In the genomic region with DNA sequence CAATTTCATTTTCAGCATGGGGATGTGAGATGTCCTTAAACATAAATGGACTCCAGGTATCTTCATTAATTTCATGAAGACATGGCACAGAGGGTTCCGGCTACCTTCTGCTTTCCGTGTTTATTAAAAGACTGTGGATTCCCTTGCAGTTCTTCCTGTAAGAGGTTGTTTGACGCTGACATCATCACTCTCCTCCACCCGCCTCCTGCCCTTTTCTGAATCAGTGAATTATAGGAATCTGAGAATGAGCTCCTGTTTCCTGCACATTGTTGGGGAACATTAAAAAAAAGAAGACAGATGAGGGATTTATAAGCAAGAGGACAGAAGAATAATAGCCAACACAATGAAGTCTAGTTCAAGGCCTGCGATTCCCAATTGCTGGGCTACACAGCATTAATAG, we compare ENCODE assay signal across 14 cellular contexts.
DNase-seq lines count a peak whose midpoint lies in the region; FAIRE-seq and TF ChIP-seq lines count a peak whose summit lies in the region.
"Had no signal": no experiment of that assay in that cellular context is flagged by ENCODE, and none has a peak within 500 bp of the region (broad histone marks: within the 10 kb centered on the region; RNA-seq: fewer than 3 reads in every experiment).

No MANE protein-coding gene starts in this region.

- peak overlapping the region; percentile 89 for H3K27ac ChIP-seq in skeletal muscle tissue (ENCODE audit: low read depth, low read length)
- no peak overlapping the region for H3K27ac ChIP-seq in prostate gland
- H3K27ac ChIP-seq: KMS-11 had no signal

- no peak for FAIRE-seq in bronchial epithelial cell (lab: Jason Lieb, UNC)
- FAIRE-seq: GM19239 had no signal

- H3K27me3 ChIP-seq in bronchial epithelial cell (ENCODE audit: control insufficient read depth, insufficient read depth, low read length) (no peaks in the 10 kb centered on the region), kidney epithelial cell (ENCODE audit: control insufficient read depth, insufficient read depth, low read length) (no peaks in the 10 kb centered on the region), skeletal muscle tissue (ENCODE audit: control insufficient read depth in 3 of 3, insufficient read depth in 3 of 3, low read length in 3 of 3) (no peaks in the 10 kb centered on the region), prostate gland (replicated peaks; ENCODE audit: insufficient read depth) (no peaks in the 10 kb centered on the region)

- H3K9me3 ChIP-seq in skeletal muscle tissue (ENCODE audit: control insufficient read depth in 3 of 3, low read length in 3 of 3) (no peaks in the 10 kb centered on the region), prostate gland (no peaks in the 10 kb centered on the region)
- H3K9me3 ChIP-seq: HAP-1 had no signal

- 59% methylated on average over 5 of the region's 5 CpGs for WGBS in prostate gland

- H3K36me3 ChIP-seq in bronchial epithelial cell (ENCODE audit: control insufficient read depth, insufficient read depth, low read length) (no peaks in the 10 kb centered on the region), kidney epithelial cell (ENCODE audit: control insufficient read depth, insufficient read depth, low read length) (no peaks in the 10 kb centered on the region), skeletal muscle tissue (ENCODE audit: control insufficient read depth in 3 of 3, insufficient read depth in 3 of 3, low read length in 3 of 3) (no peaks in the 10 kb centered on the region), prostate gland (no peaks in the 10 kb centered on the region)
- H3K36me3 ChIP-seq: HAP-1 had no signal

- intact Hi-C loops in prostate gland (cut with DNase I), result no loop called here

- H3K9ac ChIP-seq in skeletal muscle tissue (ENCODE audit: low read depth in 1 of 3, low read length in 3 of 3), result no peak overlapping the region
- H3K9ac ChIP-seq: KMS-11 had no signal

- POLR2A ChIA-PET in GM10248 (lab: Yijun Ruan, JAX), result no interaction called here

- H3K4me3 ChIP-seq in bronchial epithelial cell (ENCODE audit: low read depth, low read length), result no peak overlapping the region
- no peak overlapping the region for H3K4me3 ChIP-seq in kidney epithelial cell (ENCODE audit: low read depth, low read length)
- H3K4me3 ChIP-seq in skeletal muscle tissue (ENCODE audit: low read length in 3 of 3), result no peak overlapping the region
- H3K4me3 ChIP-seq in prostate gland, result no peak overlapping the region
- H3K4me3 ChIP-seq: HAP-1 had no signal

- TF ChIP-seq POLR2A in prostate gland (IDR thresholded peaks at IDR 0.05), result no peak

- DNase-seq in HK-2 (ENCODE audit: unreplicated experiment), result peak; percentile 48
- DNase-seq in bronchial epithelial cell (ENCODE audit: low read depth), result peak; percentile 27
- peak; percentile 73 for DNase-seq in kidney epithelial cell (ENCODE audit: low read depth)
- DNase-seq in prostate gland (ENCODE audit: low spot score), result no peak
- DNase-seq in activated T-cell treated with anti-CD3 and anti-CD28 coated beads, Interleukin-2, amount 50 U/mL, for 1 hour, result no peak
- no peak for DNase-seq in GM10248 (ENCODE audit: extremely low spot score)
- no peak for DNase-seq in NCI-H2081 (lab: John Stamatoyannopoulos, UW)
- DNase-seq: naive thymus-derived CD8-positive, alpha-beta T cell; stimulated activated CD4-positive, alpha-beta T cell treated with anti-CD3 and anti-CD28 coated beads, Interleukin-2, amount 100 ng/mL, for 24 hours; stimulated activated naive B cell treated with anti-CD40 and anti-IgM and Interleukin-4, amounts not matched to agents 10 μg/mL and 1 μg/mL and 100 μg/mL, for 72 hours had no signal

- H3K4me1 ChIP-seq in skeletal muscle tissue (ENCODE audit: control insufficient read depth in 3 of 3, insufficient read depth in 3 of 3, low read length in 3 of 3) (peaks cover 40 to 44% (median 42%) of the 10 kb centered on the region in 3 donors), prostate gland (replicated peaks) (no peaks in the 10 kb centered on the region)
- H3K4me1 ChIP-seq: HAP-1 had no signal

- TF ChIP-seq CTCF in bronchial epithelial cell (IDR thresholded peaks at IDR 0.05; ENCODE audit: insufficient read depth, low read length, severe bottlenecking) (no peak), kidney epithelial cell (IDR thresholded peaks at IDR 0.05; ENCODE audit: insufficient read depth, low read length, poor library complexity, severe bottlenecking) (no peak), prostate gland (IDR thresholded peaks at IDR 0.05) (no peak), GM10248 (IDR thresholded peaks at IDR 0.05; ENCODE audit: control extremely low read depth, extremely low read depth, low read depth, missing control alignments) (no peak)

- CTCF ChIA-PET in GM10248 (lab: Yijun Ruan, JAX), result interaction anchor here (1.0 kb wide), 1 partner anchor 17 kb away, joined by 4 read pairs; no protein-coding TSS in a partner anchor

Comparison
In these comparisons a context has a peak if more than half of its experiments do, and no peak if none do; other contexts are left out.
1. DNase-seq: peak in HK-2 (single experiment), bronchial epithelial cell (single experiment) and kidney epithelial cell (single experiment); none in prostate gland (single experiment), activated T-cell treated with anti-CD3 and anti-CD28 coated beads, Interleukin-2, amount 50 U/mL, for 1 hour (single experiment), GM10248 (single experiment) and NCI-H2081 (0 of 2).